In the genomic region with DNA sequence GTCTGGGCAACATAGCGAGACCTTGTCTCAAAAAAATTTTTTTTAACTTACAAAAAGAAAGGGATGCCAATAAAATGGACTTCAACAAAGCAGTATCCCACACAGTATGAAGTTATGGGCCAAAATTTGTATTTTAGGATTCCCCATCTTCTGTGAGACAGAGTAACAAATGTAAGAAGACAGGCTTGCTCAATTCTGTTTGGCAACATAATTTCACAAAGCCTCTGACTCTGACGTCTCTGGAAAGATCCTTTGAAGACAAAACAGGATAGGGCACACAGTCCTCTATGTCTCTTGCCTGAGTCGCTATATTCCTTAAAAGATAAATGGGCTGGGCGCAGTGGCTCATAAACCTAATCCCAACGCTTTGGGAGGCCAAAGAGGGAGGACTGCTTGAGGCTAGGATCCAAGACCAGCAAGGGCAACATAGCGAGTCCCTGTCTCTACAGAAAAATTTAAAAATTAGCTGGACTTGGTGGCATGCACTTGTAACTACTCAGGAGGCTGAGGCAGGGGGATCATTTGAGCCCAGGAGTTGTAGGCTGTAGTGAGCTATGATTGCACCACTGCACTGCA, we compare ENCODE assay signal across 9 cellular contexts. TPM values are rescaled to one million over a fixed set of nuclear protein-coding genes. Genes with fewer than 3 reads are reported as not detected.
A peak's percentile ranks its signal among the peaks of the same experiment; 100 is the strongest.
DNase-seq lines count a peak whose midpoint lies in the region; ATAC-seq and TF ChIP-seq lines count a peak whose summit lies in the region.
"Had no signal": no experiment of that assay in that cellular context is flagged by ENCODE, and none has a peak within 500 bp of the region (broad histone marks: within the 10 kb centered on the region; RNA-seq: fewer than 3 reads in every experiment).

No MANE protein-coding gene starts in this region.

- H3K9me3 ChIP-seq in adrenal gland (replicated peaks in 1 of 3) (no peaks in the 10 kb centered on the region), left lung (no peaks in the 10 kb centered on the region), thyroid gland (no peaks in the 10 kb centered on the region)

- H3K27me3 ChIP-seq in adrenal gland (peaks cover 5% of the 10 kb centered on the region), left lung (no peaks in the 10 kb centered on the region), thyroid gland (no peaks in the 10 kb centered on the region)

- TF ChIP-seq CTCF in adrenal gland (IDR thresholded peaks at IDR 0.05) = no peak
- TF ChIP-seq CTCF in left lung (IDR thresholded peaks at IDR 0.05) = no peak
- no peak for TF ChIP-seq CTCF in thyroid gland (IDR thresholded peaks at IDR 0.05)

- CTCF ChIA-PET in activated CD4-positive, alpha-beta T cell treated with anti-CD3 and anti-CD28 coated beads, Interleukin-2, amount 10 ng/mL, durations not matched to agents 7 days and 5 days (lab: Charles Lee) = interaction anchor here (1.2 to 4.8 kb wide), 4 partner anchors 9 to 29 kb away, joined by 3 to 24 read pairs (median 6); a partner anchor contains a TSS

- 43 to 54% (median 44%) methylated on average over 6 of the region's 6 CpGs for WGBS in adrenal gland, 4 donors
- WGBS in thyroid gland, 2 donors = 55 to 58% methylated on average over 6 of the region's 6 CpGs

- H3K36me3 ChIP-seq in adrenal gland (replicated peaks in 1 of 2) = no peaks in the 10 kb centered on the region
- H3K36me3 ChIP-seq in left lung = peaks cover 0 to 6% of the 10 kb centered on the region in 2 donors
- no peaks in the 10 kb centered on the region for H3K36me3 ChIP-seq in thyroid gland

- peak overlapping the region; percentile 91 for H3K27ac Mint-ChIP-seq in activated CD4-positive, alpha-beta T cell treated with anti-CD3 and anti-CD28 coated beads, Interleukin-2, amount 10 ng/mL, durations not matched to agents 7 days and 5 days

- DNase-seq in activated CD4-positive, alpha-beta T cell treated with anti-CD3 and anti-CD28 coated beads, Interleukin-2, amount 10 ng/mL, durations not matched to agents 7 days and 5 days = no peak
- no peak for DNase-seq in activated CD4-positive, alpha-beta T cell treated with anti-CD3 and anti-CD28 coated beads, Interleukin-2, amount 50 U/mL, for 48 hours
- DNase-seq in adrenal gland (no peak), left lung (no peak), thyroid gland (no peak), occipital lobe (lab: John Stamatoyannopoulos, UW) (no peak), GOT3 (lab: John Stamatoyannopoulos, UW) (no peak)

- ATAC-seq in left lung (no peak), HG03442 (IDR thresholded peaks at IDR 0.05; ENCODE audit: unreplicated experiment) (no peak)

- TF ChIP-seq POLR2A in adrenal gland (IDR thresholded peaks at IDR 0.05) (no peak), thyroid gland (IDR thresholded peaks at IDR 0.05) (no peak)

- H3K27ac ChIP-seq in adrenal gland (peak overlapping the region; percentile 74 to 92 (median 88)), left lung (peak overlapping the region; percentile 92 to 97), thyroid gland (peak overlapping the region; percentile 82 to 99 (median 97))

- H3K9me3 Mint-ChIP-seq in activated CD4-positive, alpha-beta T cell treated with anti-CD3 and anti-CD28 coated beads, Interleukin-2, amount 10 ng/mL, durations not matched to agents 7 days and 5 days = no peaks in the 10 kb centered on the region

- peaks cover 12 to 21% of the 10 kb centered on the region in 2 donors for H3K4me1 ChIP-seq in adrenal gland (replicated peaks in 1 of 2)
- peaks cover 4 to 27% of the 10 kb centered on the region in 2 donors for H3K4me1 ChIP-seq in left lung
- H3K4me1 ChIP-seq in thyroid gland = peaks cover 8 to 21% of the 10 kb centered on the region in 2 donors

- H3K4me3 ChIP-seq in adrenal gland (peak overlapping the region in 1 of 4 donors; percentile 73), left lung (peak overlapping the region; percentile 83 to 84), thyroid gland (replicated peaks in 1 of 3) (peak overlapping the region in 2 of 3 donors; percentile 95 to 96)

- no peaks in the 10 kb centered on the region for H3K27me3 Mint-ChIP-seq in activated CD4-positive, alpha-beta T cell treated with anti-CD3 and anti-CD28 coated beads, Interleukin-2, amount 10 ng/mL, durations not matched to agents 7 days and 5 days

- peak overlapping the region; percentile 89 for H3K4me3 Mint-ChIP-seq in activated CD4-positive, alpha-beta T cell treated with anti-CD3 and anti-CD28 coated beads, Interleukin-2, amount 10 ng/mL, durations not matched to agents 7 days and 5 days

- H3K36me3 Mint-ChIP-seq in activated CD4-positive, alpha-beta T cell treated with anti-CD3 and anti-CD28 coated beads, Interleukin-2, amount 10 ng/mL, durations not matched to agents 7 days and 5 days (ENCODE audit: low read depth) = peaks cover 4% of the 10 kb centered on the region

- POLR2A ChIA-PET in activated CD4-positive, alpha-beta T cell treated with anti-CD3 and anti-CD28 coated beads, Interleukin-2, amount 10 ng/mL, durations not matched to agents 7 days and 5 days (lab: Charles Lee) = interaction anchor here (0.8 kb wide), 2 partner anchors 11 to 15 kb away, joined by 3 to 4 read pairs; no protein-coding TSS in a partner anchor

- intact Hi-C loops in adrenal gland (cut with DNase I) = no loop called here
- intact Hi-C loops in left lung (cut with DNase I) = no loop called here
- intact Hi-C loops in thyroid gland (cut with DNase I) = no loop called here

- peaks cover 31% of the 10 kb centered on the region for H3K4me1 Mint-ChIP-seq in activated CD4-positive, alpha-beta T cell treated with anti-CD3 and anti-CD28 coated beads, Interleukin-2, amount 10 ng/mL, durations not matched to agents 7 days and 5 days

RNA-seq across cellular contexts. Expression of a gene that starts 1.1 kb away (rescaled TPM):
- total RNA-seq in activated CD4-positive, alpha-beta T cell treated with anti-CD3 and anti-CD28 coated beads, Interleukin-2, amount 10 ng/mL, durations not matched to agents 7 days and 5 days = 10 to 100 TPM; 11.4 TPM
- total RNA-seq in adrenal gland (10 to 100 TPM in 4 of 8 donors, 1 to 10 TPM in 4; 4.7 to 14.8 (median 10.2) TPM), left lung (10 to 100 TPM; 11.9 to 13.2 TPM), thyroid gland (10 to 100 TPM; 13.0 to 16.5 (median 15.0) TPM), occipital lobe (2.5 TPM)
- polyA plus RNA-seq in adrenal gland = 10 to 100 TPM in 1 of 3 donors, 1 to 10 TPM in 2; 4.5 to 15.0 (median 4.8) TPM

RNA-seq across cellular contexts. Expression of a gene that starts 15.7 kb away (rescaled TPM):
- total RNA-seq in activated CD4-positive, alpha-beta T cell treated with anti-CD3 and anti-CD28 coated beads, Interleukin-2, amount 10 ng/mL, durations not matched to agents 7 days and 5 days = 10 to 100 TPM; 38.6 to 49.2 TPM
- total RNA-seq in adrenal gland (10 to 100 TPM in 4 of 8 donors, 1 to 10 TPM in 4; 2.2 to 16.6 (median 11.1) TPM), left lung (10 to 100 TPM; 11.3 to 18.6 TPM), thyroid gland (10 to 100 TPM; 12.6 to 14.5 (median 13.9) TPM), occipital lobe (5.8 TPM)
- 10 to 100 TPM; 16.8 to 82.8 (median 29.1) TPM for polyA plus RNA-seq in adrenal gland

RNA-seq across cellular contexts. Expression of a gene that starts 19.6 kb away (rescaled TPM):
- 1 to 10 TPM; 1.7 to 3.2 TPM for total RNA-seq in activated CD4-positive, alpha-beta T cell treated with anti-CD3 and anti-CD28 coated beads, Interleukin-2, amount 10 ng/mL, durations not matched to agents 7 days and 5 days
- total RNA-seq in adrenal gland = 10 to 100 TPM; 28.6 to 51.8 (median 40.4) TPM
- 10 to 100 TPM; 16.8 to 54.6 (median 44.6) TPM for polyA plus RNA-seq in adrenal gland
- 10 to 100 TPM; 37.1 to 49.9 TPM for total RNA-seq in left lung
- total RNA-seq in thyroid gland = 10 to 100 TPM; 37.3 to 52.8 (median 46.1) TPM
- total RNA-seq in occipital lobe = 17.8 TPM

RNA-seq across cellular contexts. Expression of a gene that starts 34.3 kb away (rescaled TPM):
- 100 to 1,000 TPM; 203 to 208 TPM for total RNA-seq in activated CD4-positive, alpha-beta T cell treated with anti-CD3 and anti-CD28 coated beads, Interleukin-2, amount 10 ng/mL, durations not matched to agents 7 days and 5 days
- total RNA-seq in adrenal gland (100 to 1,000 TPM in 3 of 8 donors, 10 to 100 TPM in 5; 18.3 to 200 (median 74.2) TPM), left lung (100 to 1,000 TPM; 119 to 138 TPM), thyroid gland (10 to 100 TPM; 37.9 to 74.6 (median 60.5) TPM), occipital lobe (59.6 TPM)
- polyA plus RNA-seq in adrenal gland = 100 to 1,000 TPM in 2 of 3 donors, 10 to 100 TPM in 1; 97.8 to 632 (median 331) TPM

RNA-seq across cellular contexts. Expression of a gene that starts 49.3 kb away (rescaled TPM):
- not detected for total RNA-seq in activated CD4-positive, alpha-beta T cell treated with anti-CD3 and anti-CD28 coated beads, Interleukin-2, amount 10 ng/mL, durations not matched to agents 7 days and 5 days
- not detected for total RNA-seq in adrenal gland
- not detected for polyA plus RNA-seq in adrenal gland
- not detected for total RNA-seq in left lung
- under 1 TPM in 1 of 4 donors, not detected in 3; 0.40 TPM for total RNA-seq in thyroid gland
- total RNA-seq in occipital lobe = not detected
- total RNA-seq: Daoy had no signal
